ENCODE assay signal across 8 cellular contexts in the genomic region with DNA sequence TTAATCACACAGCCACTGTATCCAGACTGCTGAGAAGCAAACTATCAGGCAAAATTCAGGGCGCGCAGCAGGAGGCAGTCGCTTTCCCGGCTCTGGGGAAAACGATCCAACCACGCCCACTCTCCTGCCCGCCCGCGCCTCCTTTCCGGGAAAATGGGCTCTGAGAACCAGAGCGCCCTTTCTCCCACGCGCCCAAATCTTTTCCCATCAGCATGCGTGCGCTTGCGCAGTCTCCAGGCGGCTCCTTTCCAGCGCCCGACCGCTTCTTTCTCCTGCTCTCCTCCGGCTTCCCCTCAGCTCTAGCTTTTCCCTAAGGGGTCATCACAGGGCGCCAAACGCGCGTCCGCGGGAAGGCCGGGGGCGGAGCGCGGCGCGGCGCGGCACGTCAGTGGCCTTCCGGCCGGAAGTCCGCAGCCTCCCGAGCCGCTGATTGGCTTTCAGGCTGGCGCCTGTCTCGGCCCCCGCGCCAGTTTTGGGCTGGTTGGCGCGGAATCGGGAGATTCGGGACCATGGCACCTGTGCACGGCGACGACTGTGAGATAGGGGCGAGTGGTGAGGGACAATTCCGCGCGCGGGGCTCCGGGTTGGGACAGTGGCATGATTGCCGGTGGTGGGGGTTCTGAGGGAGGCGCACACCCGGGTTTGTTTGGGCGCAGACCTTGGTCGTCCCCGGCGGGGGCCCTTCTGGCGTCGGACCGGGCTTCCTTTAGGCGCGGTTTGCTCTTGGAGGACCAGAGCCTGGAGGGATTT. TPM values are rescaled to one million over a fixed set of nuclear protein-coding genes. Genes with fewer than 3 reads are reported as not detected.
A peak's percentile ranks its signal among the peaks of the same experiment; 100 is the strongest.
DNase-seq lines count a peak whose midpoint lies in the region; ATAC-seq and TF ChIP-seq lines count a peak whose summit lies in the region.

TSS of gene POLA1 (plus strand) at position 466 of the 750 bp plus-strand sequence. CDS start at position 510, 44 bp downstream.

- WGBS in esophagus muscularis mucosa: 53% methylated on average over 36 of the region's 70 CpGs

- DNase-seq in DMS79 (lab: John Stamatoyannopoulos, UW) (peak; percentile 58), KBM-7 (peak; percentile 99), Panc1 (ENCODE audit: low read depth, low spot score) (peak; percentile 72), esophagus muscularis mucosa (ENCODE audit: extremely low spot score) (peak; percentile 95)
- DNase-seq in activated T-cell treated with anti-CD3 and anti-CD28 coated beads, Interleukin-2, amount 50 U/mL, for 72 hours: peak; percentile 79 to 83
- DNase-seq in stimulated activated CD8-positive, alpha-beta memory T cell treated with anti-CD3 and anti-CD28 coated beads, Interleukin-7, amount 100 ng/mL, for 1 hour (ENCODE audit: low read depth in 2 of 2): peak; percentile 23 to 25

- no TSS peak for BruUV-seq in Panc1 (replicated peaks; lab: Mats Ljungman, UMichigan)

- H3K27ac Mint-ChIP-seq in activated T-cell treated with anti-CD3 and anti-CD28 coated beads, Interleukin-2, amount 50 U/mL, for 72 hours: peak within 1 kb of the TSS; percentile 29

- intact Hi-C loops in Panc1 (cut with micrococcal nuclease; ENCODE audit: unreplicated experiment): no loop called here
- intact Hi-C loops in esophagus muscularis mucosa (cut with DNase I): no loop called here

- POLR2A ChIA-PET in Panc1 (lab: Charles Lee): no interaction called here

- H3K9me3 Mint-ChIP-seq in activated T-cell treated with anti-CD3 and anti-CD28 coated beads, Interleukin-2, amount 50 U/mL, for 72 hours: no peaks in the 10 kb centered on the region

- no peak for TF ChIP-seq EP300 in esophagus muscularis mucosa (IDR thresholded peaks at IDR 0.05)

- peak within 1 kb of the TSS; percentile 73 for H3K27ac ChIP-seq in Panc1 (ENCODE audit: low read length)
- H3K27ac ChIP-seq in esophagus muscularis mucosa (replicated peaks in 1 of 4): peak within 1 kb of the TSS; percentile 78 to 90 (median 86)
- H3K27ac ChIP-seq in muscle layer of colon (ENCODE audit: low read depth, low read length): peak within 1 kb of the TSS; percentile 41

- H3K36me3 ChIP-seq in Panc1 (ENCODE audit: control insufficient read depth, insufficient read depth, low read length): no peaks in the 10 kb centered on the region
- H3K36me3 ChIP-seq in esophagus muscularis mucosa: no peaks in the 10 kb centered on the region
- H3K36me3 ChIP-seq in muscle layer of colon (ENCODE audit: insufficient read depth, low read length): no peaks in the 10 kb centered on the region

- H3K4me1 ChIP-seq in Panc1 (ENCODE audit: control insufficient read depth, insufficient read depth, low read length) (no peaks in the 10 kb centered on the region), esophagus muscularis mucosa (peaks cover 0 to 15% (median 12%) of the 10 kb centered on the region in 4 donors), muscle layer of colon (ENCODE audit: insufficient read depth, low read length) (peaks cover 6% of the 10 kb centered on the region)

- ATAC-seq in GM21723 (IDR thresholded peaks at IDR 0.05; ENCODE audit: unreplicated experiment) (peak; percentile 94), Panc1 (peak; percentile 99)
- ATAC-seq in activated T-cell treated with anti-CD3 and anti-CD28 coated beads, Interleukin-2, amount 50 U/mL, for 72 hours (replicated peaks in 1 of 2): peak; percentile 97 to 98

- peak within 1 kb of the TSS; percentile 82 to 95 for H3K4me3 Mint-ChIP-seq in activated T-cell treated with anti-CD3 and anti-CD28 coated beads, Interleukin-2, amount 50 U/mL, for 72 hours

- CTCF ChIA-PET in Panc1 (lab: Charles Lee): no interaction called here

- H3K9ac ChIP-seq in muscle layer of colon (ENCODE audit: low read length): peak within 1 kb of the TSS; percentile 25

- no peak for TF ChIP-seq POLR2A in esophagus muscularis mucosa (IDR thresholded peaks at IDR 0.05; ENCODE audit: low read depth)

- no peaks in the 10 kb centered on the region for H3K9me3 ChIP-seq in Panc1 (ENCODE audit: control insufficient read depth, insufficient read depth, low read depth, low read length)
- H3K9me3 ChIP-seq in esophagus muscularis mucosa: no peaks in the 10 kb centered on the region
- H3K9me3 ChIP-seq in muscle layer of colon (ENCODE audit: low read length): no peaks in the 10 kb centered on the region

- H3K36me3 Mint-ChIP-seq in activated T-cell treated with anti-CD3 and anti-CD28 coated beads, Interleukin-2, amount 50 U/mL, for 72 hours (ENCODE audit: insufficient read depth in 2 of 2): peaks cover 0 to 2% of the 10 kb centered on the region in 2 donors

- H3K27me3 ChIP-seq in Panc1 (ENCODE audit: control insufficient read depth, insufficient read depth, low read length): no peaks in the 10 kb centered on the region
- H3K27me3 ChIP-seq in esophagus muscularis mucosa: no peaks in the 10 kb centered on the region
- H3K27me3 ChIP-seq in muscle layer of colon (ENCODE audit: control insufficient read depth in 1 of 2, insufficient read depth in 2 of 2, low read length in 2 of 2): no peaks in the 10 kb centered on the region

- peaks cover 19% of the 10 kb centered on the region for H3K27me3 Mint-ChIP-seq in activated T-cell treated with anti-CD3 and anti-CD28 coated beads, Interleukin-2, amount 50 U/mL, for 72 hours (ENCODE audit: low read depth)

- TF ChIP-seq CTCF in Panc1 (IDR thresholded peaks at IDR 0.05): peak; percentile 43
- peak in 1 of 3 experiments; percentile 23 for TF ChIP-seq CTCF in esophagus muscularis mucosa (IDR thresholded peaks at IDR 0.05)

- H3K4me3 ChIP-seq in Panc1 (ENCODE audit: low read depth in 2 of 2, low read length in 2 of 2) (peak within 1 kb of the TSS; percentile 62 to 71), esophagus muscularis mucosa (peak within 1 kb of the TSS; percentile 64 to 69 (median 66)), muscle layer of colon (ENCODE audit: low read depth in 1 of 2, low read length in 2 of 2) (peak within 1 kb of the TSS in 1 of 2 donors; percentile 74)

- peaks cover 23% of the 10 kb centered on the region for H3K4me1 Mint-ChIP-seq in activated T-cell treated with anti-CD3 and anti-CD28 coated beads, Interleukin-2, amount 50 U/mL, for 72 hours (ENCODE audit: low read depth)

- in situ Hi-C loops in KBM-7 (cut with MboI; ENCODE audit: low pct_unique_long_range_greater_than_20kb, low sequenced_read_pairs) (no loop called here), Panc1 (cut with HindIII; ENCODE audit: low pct_unique_long_range_greater_than_20kb, low sequenced_read_pairs) (no loop called here)

RNA-seq across cellular contexts. Expression of gene POLA1, which starts in this region (rescaled TPM):
- total RNA-seq in Panc1 (2021; ENCODE audit: unreplicated experiment) (10.5 TPM), esophagus muscularis mucosa (10 to 100 TPM in 1 of 4 donors, 1 to 10 TPM in 3; 9.4 to 15.7 (median 10.0) TPM)
- polyA plus RNA-seq in Panc1 (2012; ENCODE audit: insufficient read length): 3.2 TPM
- 10 to 100 TPM; 26.7 to 29.9 TPM for total RNA-seq in activated T-cell treated with anti-CD3 and anti-CD28 coated beads, Interleukin-2, amount 50 U/mL, for 72 hours

Comparison
In these comparisons a context has a peak if more than half of its experiments do, and no peak if none do; other contexts are left out.
1. DNase-seq: peak in every context shown above with its lines; median percentile 99 in KBM-7; 95 in esophagus muscularis mucosa; 81 in activated T-cell treated with anti-CD3 and anti-CD28 coated beads, Interleukin-2, amount 50 U/mL, for 72 hours; 72 in Panc1; 58 in DMS79; 24 in stimulated activated CD8-positive, alpha-beta memory T cell treated with anti-CD3 and anti-CD28 coated beads, Interleukin-7, amount 100 ng/mL, for 1 hour.